Comparison of ENCODE assay signal across 8 cellular contexts in genomic region chr7:101390901-101391301, GRCh38. TPM values are rescaled to one million over a fixed set of nuclear protein-coding genes. Genes with fewer than 3 reads are reported as not detected.
DNase-seq lines count a peak whose midpoint lies in the region; ATAC-seq, FAIRE-seq and TF ChIP-seq lines count a peak whose summit lies in the region.

No MANE protein-coding gene starts in this region.

- DNase-seq in GM12891 (ENCODE audit: insufficient read length, low spot score), result peak; percentile 71
- DNase-seq in Kasumi-1 (lab: John Stamatoyannopoulos, UW), result peak; percentile 43 to 59
- DNase-seq in mucosa of descending colon, result peak in 1 of 3 donors; percentile 5
- no peak for DNase-seq in kidney tubule cell (ENCODE audit: low spot score)
- no peak for DNase-seq in pons (ENCODE audit: low spot score)

- no peaks in the 10 kb centered on the region for H3K36me3 ChIP-seq in mucosa of descending colon (ENCODE audit: low read depth)

- H3K4me3 ChIP-seq in mucosa of descending colon, result no peak overlapping the region

- H3K36me3 Mint-ChIP-seq in activated T-helper 17 cell treated with anti-CD3 and anti-CD28 coated beads, Interleukin-2, amount 50 U/mL, for 72 hours (ENCODE audit: low read depth), result no peaks in the 10 kb centered on the region

- TF ChIP-seq CTCF in mucosa of descending colon (IDR thresholded peaks at IDR 0.05), result no peak

- FAIRE-seq in GM12891 (lab: Jason Lieb, UNC), result peak; percentile 93

- H3K27ac Mint-ChIP-seq in activated T-helper 17 cell treated with anti-CD3 and anti-CD28 coated beads, Interleukin-2, amount 50 U/mL, for 72 hours, result peak overlapping the region; percentile 80

- H3K9me3 Mint-ChIP-seq in activated T-helper 17 cell treated with anti-CD3 and anti-CD28 coated beads, Interleukin-2, amount 50 U/mL, for 72 hours, result no peaks in the 10 kb centered on the region

- no peaks in the 10 kb centered on the region for H3K27me3 Mint-ChIP-seq in activated T-helper 17 cell treated with anti-CD3 and anti-CD28 coated beads, Interleukin-2, amount 50 U/mL, for 72 hours

- peaks cover 5% of the 10 kb centered on the region for H3K4me1 Mint-ChIP-seq in activated T-helper 17 cell treated with anti-CD3 and anti-CD28 coated beads, Interleukin-2, amount 50 U/mL, for 72 hours

- peak; percentile 95 for ATAC-seq in GM21576 (IDR thresholded peaks at IDR 0.05; ENCODE audit: unreplicated experiment)
- peak; percentile 72 for ATAC-seq in activated T-helper 17 cell treated with anti-CD3 and anti-CD28 coated beads, Interleukin-2, amount 50 U/mL, for 72 hours (replicated peaks)
- ATAC-seq in mucosa of descending colon, result peak; percentile 54
- ATAC-seq in GM18505 (IDR thresholded peaks at IDR 0.05; ENCODE audit: unreplicated experiment), result no peak

- no peaks in the 10 kb centered on the region for H3K9me3 ChIP-seq in mucosa of descending colon

- TF ChIP-seq POLR2A in GM12891 (IDR thresholded peaks at IDR 0.05; ENCODE audit: low read depth, low read length) (no peak), GM18505 (IDR thresholded peaks at IDR 0.05; ENCODE audit: borderline replicate concordance, extremely low read depth, insufficient read depth, insufficient read length) (no peak)

- intact Hi-C loops in mucosa of descending colon (cut with DNase I, micrococcal nuclease), result no loop called here

- H3K4me1 ChIP-seq in mucosa of descending colon (ENCODE audit: low read depth), result no peaks in the 10 kb centered on the region

- peak overlapping the region; percentile 26 for H3K4me3 Mint-ChIP-seq in activated T-helper 17 cell treated with anti-CD3 and anti-CD28 coated beads, Interleukin-2, amount 50 U/mL, for 72 hours

TF ChIP-seq in GM12891, 5 proteins besides CTCF, POLR2A, EP300 and RAD21:
- TF ChIP-seq POU2F2 (IDR thresholded peaks at IDR 0.05; ENCODE audit: low read depth, low read length), result no peak
- TF ChIP-seq TAF1 (IDR thresholded peaks at IDR 0.05; ENCODE audit: low read depth, low read length), result no peak
- no peak for TF ChIP-seq SPI1 (IDR thresholded peaks at IDR 0.05; ENCODE audit: low read depth, low read length)
- no peak for TF ChIP-seq POLR2AphosphoS5 (IDR thresholded peaks at IDR 0.05; ENCODE audit: low read depth, low read length)
- no peak for TF ChIP-seq PAX5 (IDR thresholded peaks at IDR 0.05; ENCODE audit: insufficient read depth, low read length, severe bottlenecking)

RNA-seq across cellular contexts. Expression of gene COL26A1, which starts 28.2 kb away (rescaled TPM):
- not detected for polyA plus RNA-seq in GM12891 (2012; ENCODE audit: low read depth, missing spikeins)
- not detected for total RNA-seq in activated T-helper 17 cell treated with anti-CD3 and anti-CD28 coated beads, Interleukin-2, amount 50 U/mL, for 72 hours
- not detected for total RNA-seq in mucosa of descending colon

Comparison
In these comparisons a context has a peak if more than half of its experiments do, and no peak if none do; other contexts are left out.
1. DNase-seq: peak in GM12891 (single experiment) and Kasumi-1 (2 of 2); none in kidney tubule cell (single experiment) and pons (single experiment).